ENCODE assay signal across 8 cellular contexts in the genomic region with DNA sequence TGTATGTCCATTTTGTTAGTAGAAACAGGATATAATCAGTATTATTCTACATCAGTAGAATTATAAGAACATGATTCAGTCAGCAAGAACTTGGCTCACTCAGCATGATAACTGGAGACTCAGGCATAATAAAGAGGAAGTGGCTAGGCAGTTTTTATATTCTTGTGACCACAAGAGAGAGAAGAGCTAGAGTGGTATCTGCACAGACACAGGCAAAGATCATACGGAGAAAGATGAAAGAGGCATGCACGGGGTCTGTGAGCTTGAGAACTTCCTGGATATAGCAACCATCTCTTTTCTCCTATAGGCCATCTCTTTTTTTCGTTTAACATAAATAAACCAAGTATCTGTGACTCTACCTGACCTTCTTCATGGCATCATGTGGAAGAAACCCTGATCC. TPM values are rescaled to one million over a fixed set of nuclear protein-coding genes. Genes with fewer than 3 reads are reported as not detected.
DNase-seq lines count a peak whose midpoint lies in the region; ATAC-seq and TF ChIP-seq lines count a peak whose summit lies in the region.
"Had no signal": no experiment of that assay in that cellular context is flagged by ENCODE, and none has a peak within 500 bp of the region (broad histone marks: within the 10 kb centered on the region; RNA-seq: fewer than 3 reads in every experiment).

No MANE protein-coding gene starts in this region.

- ATAC-seq in GM18511 (IDR thresholded peaks at IDR 0.05; ENCODE audit: unreplicated experiment) (peak; percentile 99), lower lobe of right lung (peak; percentile 81 to 91)

- CTCF ChIA-PET in activated naive CD4-positive, alpha-beta T cell treated with anti-CD3 and anti-CD28 coated beads, Interleukin-2, amount 10 ng/mL, durations not matched to agents 7 days and 5 days (lab: Charles Lee), result no interaction called here

- no peaks in the 10 kb centered on the region for H3K9me3 ChIP-seq in lower lobe of right lung

- peak overlapping the region; percentile 82 for H3K27ac Mint-ChIP-seq in activated naive CD4-positive, alpha-beta T cell treated with anti-CD3 and anti-CD28 coated beads, Interleukin-2, amount 10 ng/mL, durations not matched to agents 7 days and 5 days

- H3K9me3 Mint-ChIP-seq in activated naive CD4-positive, alpha-beta T cell treated with anti-CD3 and anti-CD28 coated beads, Interleukin-2, amount 10 ng/mL, durations not matched to agents 7 days and 5 days, result peaks cover 3% of the 10 kb centered on the region

- no peak overlapping the region for H3K4me3 ChIP-seq in HFF-Myc (replicated peaks; ENCODE audit: low read depth, low read length)
- H3K4me3 ChIP-seq in lower lobe of right lung, result no peak overlapping the region
- H3K4me3 ChIP-seq: cardiac muscle cell had no signal

- peaks cover 8% of the 10 kb centered on the region for H3K36me3 Mint-ChIP-seq in activated naive CD4-positive, alpha-beta T cell treated with anti-CD3 and anti-CD28 coated beads, Interleukin-2, amount 10 ng/mL, durations not matched to agents 7 days and 5 days

- peaks cover 50% of the 10 kb centered on the region for H3K4me1 Mint-ChIP-seq in activated naive CD4-positive, alpha-beta T cell treated with anti-CD3 and anti-CD28 coated beads, Interleukin-2, amount 10 ng/mL, durations not matched to agents 7 days and 5 days

- no peaks in the 10 kb centered on the region for H3K27me3 ChIP-seq in lower lobe of right lung (ENCODE audit: low read depth)
- H3K27me3 ChIP-seq: cardiac muscle cell had no signal

- peak overlapping the region; percentile 5 for H3K4me3 Mint-ChIP-seq in activated naive CD4-positive, alpha-beta T cell treated with anti-CD3 and anti-CD28 coated beads, Interleukin-2, amount 10 ng/mL, durations not matched to agents 7 days and 5 days

- peaks cover 41% of the 10 kb centered on the region for H3K4me1 ChIP-seq in lower lobe of right lung

- DNase-seq in HFF-Myc (ENCODE audit: extremely low read depth, low read depth) (peak; percentile 69), MV-4-11 (lab: John Stamatoyannopoulos, UW) (peak; percentile 97), lower lobe of right lung (no peak), NCI-H2196 treated with DMSO at 0.1 percent for 48 hours (lab: John Stamatoyannopoulos, UW; ENCODE audit: unreplicated experiment) (no peak), nucleus accumbens (lab: John Stamatoyannopoulos, UW) (no peak)
- peak; percentile 75 for DNase-seq in activated naive CD4-positive, alpha-beta T cell treated with anti-CD3 and anti-CD28 coated beads, Interleukin-2, amount 10 ng/mL, durations not matched to agents 7 days and 5 days

- no peaks in the 10 kb centered on the region for H3K27me3 Mint-ChIP-seq in activated naive CD4-positive, alpha-beta T cell treated with anti-CD3 and anti-CD28 coated beads, Interleukin-2, amount 10 ng/mL, durations not matched to agents 7 days and 5 days

- H3K27ac ChIP-seq in lower lobe of right lung, result no peak overlapping the region
- H3K27ac ChIP-seq: cardiac muscle cell had no signal

- H3K36me3 ChIP-seq in lower lobe of right lung, result no peaks in the 10 kb centered on the region
- H3K36me3 ChIP-seq: cardiac muscle cell had no signal

- TF ChIP-seq CTCF in HFF-Myc (IDR thresholded peaks at IDR 0.05; ENCODE audit: low read depth, low read length, missing control alignments) (no peak), lower lobe of right lung (IDR thresholded peaks at IDR 0.05) (no peak)

- intact Hi-C loops in lower lobe of right lung (cut with DNase I), result no loop called here

RNA-seq across cellular contexts. Expression of gene MYO5A, which starts 46.8 kb away (rescaled TPM):
- 36.1 TPM for total RNA-seq in lower lobe of right lung

Comparison
In these comparisons a context has a peak if more than half of its experiments do, and no peak if none do; other contexts are left out.
1. DNase-seq: peak in HFF-Myc (single experiment), MV-4-11 (single experiment) and activated naive CD4-positive, alpha-beta T cell treated with anti-CD3 and anti-CD28 coated beads, Interleukin-2, amount 10 ng/mL, durations not matched to agents 7 days and 5 days (single experiment); none in lower lobe of right lung (single experiment), NCI-H2196 treated with DMSO at 0.1 percent for 48 hours (single experiment) and nucleus accumbens (0 of 56).